14 cellular contexts compared by ENCODE assay signal in the genomic region with DNA sequence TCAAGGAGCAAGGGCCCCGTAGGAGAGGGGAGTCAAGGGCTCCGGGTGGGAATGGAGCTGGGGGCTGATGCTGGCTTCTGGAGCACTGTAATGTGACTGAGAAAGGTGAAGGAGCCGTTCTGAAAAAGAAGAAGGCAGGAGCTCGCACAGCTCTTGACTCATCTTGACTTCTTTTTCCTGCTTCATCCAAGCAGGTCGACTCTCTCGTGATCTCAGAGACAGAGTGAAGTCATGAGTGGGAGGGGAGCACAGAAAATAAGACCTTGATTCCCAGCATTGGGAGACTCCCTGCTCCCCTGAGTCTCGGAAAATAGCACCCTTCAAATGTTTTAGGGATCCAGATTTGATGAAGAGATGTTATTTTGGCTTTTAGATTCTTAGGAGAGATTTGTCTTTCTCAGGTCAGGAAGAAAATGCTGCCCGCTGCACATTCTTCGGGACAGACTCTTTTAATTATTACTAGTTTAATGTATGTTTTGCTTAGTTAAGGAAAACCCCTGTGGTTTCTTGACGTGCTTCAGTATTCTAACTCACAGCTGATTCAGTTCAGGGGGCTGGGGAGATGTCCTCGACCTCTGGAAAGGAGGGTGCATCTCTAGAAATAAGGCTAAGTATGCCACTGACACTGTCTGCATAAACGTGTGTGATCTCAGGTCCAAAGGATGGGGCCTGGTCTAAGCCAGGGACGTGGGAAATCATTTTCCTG. TPM values are rescaled to one million over a fixed set of nuclear protein-coding genes. Genes with fewer than 3 reads are reported as not detected.
A peak's percentile ranks its signal among the peaks of the same experiment; 100 is the strongest.
DNase-seq lines count a peak whose midpoint lies in the region; ATAC-seq and TF ChIP-seq lines count a peak whose summit lies in the region.
"Had no signal": no experiment of that assay in that cellular context is flagged by ENCODE, and none has a peak within 500 bp of the region (broad histone marks: within the 10 kb centered on the region; RNA-seq: fewer than 3 reads in every experiment).

No MANE protein-coding gene starts in this region.

- H3K9ac ChIP-seq in adipocyte (ENCODE audit: low read length): no peak overlapping the region
- no peak overlapping the region for H3K9ac ChIP-seq in fibroblast of lung (ENCODE audit: insufficient read depth, low read length)

- intact Hi-C loops in sigmoid colon (cut with DNase I): no loop called here

- WGBS in sigmoid colon, 2 donors: 82 to 85% methylated on average over 13 of the region's 13 CpGs

- H3K79me2 ChIP-seq in fibroblast of lung (ENCODE audit: control insufficient read depth, insufficient read depth, low read length): peaks cover 97% of the 10 kb centered on the region

- H3K4me1 Mint-ChIP-seq in activated naive CD8-positive, alpha-beta T cell treated with anti-CD3 and anti-CD28 coated beads, Interleukin-2, amount 50 U/mL, for 24 hours: no peaks in the 10 kb centered on the region
- H3K4me1 Mint-ChIP-seq: central memory CD8-positive, alpha-beta T cell had no signal

- peak; percentile 66 for DNase-seq in EH (ENCODE audit: low read depth)
- peak; percentile 51 for DNase-seq in adipocyte (ENCODE audit: low read depth)
- DNase-seq in fibroblast of lung (ENCODE audit: low read depth in 2 of 2): peak in 1 of 2 donors; percentile 70
- no peak for DNase-seq in sigmoid colon
- no peak for DNase-seq in RKO (ENCODE audit: low spot score)
- DNase-seq in activated naive CD8-positive, alpha-beta T cell treated with anti-CD3 and anti-CD28 coated beads, Interleukin-2, amount 50 U/mL, for 24 hours: no peak
- no peak for DNase-seq in SKM-1 (lab: John Stamatoyannopoulos, UW; ENCODE audit: unreplicated experiment)
- no peak for DNase-seq in CD1c-positive myeloid dendritic cell (ENCODE audit: extremely low spot score)
- DNase-seq: activated gamma-delta T cell treated with Interleukin-2 at 50 U/mL for 16 hours; MM.1S; stimulated activated CD4-positive, alpha-beta T cell treated with anti-CD3 and anti-CD28 coated beads, Interleukin-12 subunit alpha, Interleukin-12 subunit beta, amount 100 ng/mL, for 4 hours had no signal

- TF ChIP-seq CTCF in fibroblast of lung (conservative IDR thresholded peaks at IDR 0.05 in 1 of 2, IDR thresholded peaks at IDR 0.05 in 1 of 2; ENCODE audit: low read depth in 1 of 2, low read length in 2 of 2) (no peak), sigmoid colon (IDR thresholded peaks at IDR 0.05) (no peak)

- no peak overlapping the region for H3K27ac Mint-ChIP-seq in activated naive CD8-positive, alpha-beta T cell treated with anti-CD3 and anti-CD28 coated beads, Interleukin-2, amount 50 U/mL, for 24 hours

- H4K20me1 ChIP-seq in fibroblast of lung (ENCODE audit: control insufficient read depth, extremely low read depth, insufficient read depth, low read length): no peaks in the 10 kb centered on the region

- no peak overlapping the region for H3K4me3 Mint-ChIP-seq in activated naive CD8-positive, alpha-beta T cell treated with anti-CD3 and anti-CD28 coated beads, Interleukin-2, amount 50 U/mL, for 24 hours
- H3K4me3 Mint-ChIP-seq: central memory CD8-positive, alpha-beta T cell had no signal

- H3K4me1 ChIP-seq in adipocyte (ENCODE audit: control insufficient read depth, insufficient read depth, low read length) (peaks cover 52% of the 10 kb centered on the region), fibroblast of lung (ENCODE audit: control insufficient read depth, extremely low read depth, insufficient read depth, low read length) (peaks cover 44% of the 10 kb centered on the region), sigmoid colon (peaks cover 0 to 63% (median 24%) of the 10 kb centered on the region in 4 donors)

- H3K9me3 ChIP-seq in adipocyte (ENCODE audit: control insufficient read depth, low read length) (no peaks in the 10 kb centered on the region), fibroblast of lung (ENCODE audit: control insufficient read depth, insufficient read depth, low read depth, low read length) (no peaks in the 10 kb centered on the region), sigmoid colon (no peaks in the 10 kb centered on the region)

- H3K36me3 Mint-ChIP-seq in activated naive CD8-positive, alpha-beta T cell treated with anti-CD3 and anti-CD28 coated beads, Interleukin-2, amount 50 U/mL, for 24 hours (ENCODE audit: low read depth): no peaks in the 10 kb centered on the region

- TF ChIP-seq EP300 in sigmoid colon (IDR thresholded peaks at IDR 0.05): no peak

- peaks cover 2% of the 10 kb centered on the region for H3K27me3 Mint-ChIP-seq in activated naive CD8-positive, alpha-beta T cell treated with anti-CD3 and anti-CD28 coated beads, Interleukin-2, amount 50 U/mL, for 24 hours

- no peak for TF ChIP-seq POLR2A in sigmoid colon (IDR thresholded peaks at IDR 0.05)

- no peak for ATAC-seq in activated naive CD8-positive, alpha-beta T cell treated with anti-CD3 and anti-CD28 coated beads, Interleukin-2, amount 50 U/mL, for 24 hours

- H3K27me3 ChIP-seq in adipocyte (replicated peaks; ENCODE audit: control insufficient read depth, insufficient read depth, low read length) (no peaks in the 10 kb centered on the region), fibroblast of lung (ENCODE audit: control insufficient read depth, insufficient read depth, low read length) (no peaks in the 10 kb centered on the region), sigmoid colon (no peaks in the 10 kb centered on the region)

- H3K36me3 ChIP-seq in adipocyte (ENCODE audit: control insufficient read depth, insufficient read depth, low read length, severe bottlenecking) (no peaks in the 10 kb centered on the region), fibroblast of lung (ENCODE audit: control insufficient read depth, insufficient read depth, low read length) (no peaks in the 10 kb centered on the region), sigmoid colon (no peaks in the 10 kb centered on the region)

- peak overlapping the region; percentile 82 for H3K27ac ChIP-seq in fibroblast of lung (ENCODE audit: insufficient read depth, low read length)
- peak overlapping the region in 3 of 4 donors; percentile 76 to 80 (median 79) for H3K27ac ChIP-seq in sigmoid colon

- H3K4me2 ChIP-seq in fibroblast of lung (ENCODE audit: extremely low read depth, insufficient read depth, low read length): peak overlapping the region; percentile 64

- H2AFZ ChIP-seq in fibroblast of lung (ENCODE audit: low read length): no peak overlapping the region

- no peaks in the 10 kb centered on the region for H3K9me3 Mint-ChIP-seq in activated naive CD8-positive, alpha-beta T cell treated with anti-CD3 and anti-CD28 coated beads, Interleukin-2, amount 50 U/mL, for 24 hours
- H3K9me3 Mint-ChIP-seq: central memory CD8-positive, alpha-beta T cell had no signal

- H3K4me3 ChIP-seq in adipocyte (ENCODE audit: low read length) (no peak overlapping the region), fibroblast of lung (replicated peaks in 1 of 4; ENCODE audit: control extremely low read depth in 1 of 4, insufficient read depth in 1 of 4, low read depth in 3 of 4, low read length in 4 of 4) (no peak overlapping the region), sigmoid colon (no peak overlapping the region)
- H3K4me3 ChIP-seq: lung had no signal

RNA-seq across cellular contexts. Expression of a gene that starts 34.1 kb away (rescaled TPM):
- 36.0 and 55.3 TPM in 2 replicates for total RNA-seq in fibroblast of lung
- polyA plus RNA-seq in fibroblast of lung: 62.7 and 62.8 TPM in 2 replicates
- 39.9 and 51.2 TPM in 2 replicates for polyA plus RNA-seq in fibroblast of lung (2012)
- 205 and 211 TPM in 2 replicates for polyA minus RNA-seq in fibroblast of lung (ENCODE audit: low replicate concordance)
- 10 to 100 TPM; 35.6 to 61.5 (median 40.8) TPM for total RNA-seq in sigmoid colon
- polyA plus RNA-seq in sigmoid colon: 10 to 100 TPM in 1 of 3 donors, 1 to 10 TPM in 2; 3.6 to 10.7 (median 5.5) TPM
- total RNA-seq: activated CD8-positive, alpha-beta memory T cell treated with anti-CD3 and anti-CD28 coated beads for 36 hours had no signal

Comparison
In these comparisons a context has a peak if more than half of its experiments do, and no peak if none do; other contexts are left out.
1. DNase-seq: peak in EH (single experiment) and adipocyte (single experiment); none in sigmoid colon (single experiment), RKO (single experiment), activated naive CD8-positive, alpha-beta T cell treated with anti-CD3 and anti-CD28 coated beads, Interleukin-2, amount 50 U/mL, for 24 hours (single experiment), SKM-1 (single experiment) and CD1c-positive myeloid dendritic cell (single experiment).